In genomic region chr13:73973156-73973555, GRCh38 we compare ENCODE assay signal across 23 cellular contexts.
DNase-seq lines count a peak whose midpoint lies in the region; ATAC-seq, FAIRE-seq and TF ChIP-seq lines count a peak whose summit lies in the region.
"Had no signal": no experiment of that assay in that cellular context is flagged by ENCODE, and none has a peak within 500 bp of the region (broad histone marks: within the 10 kb centered on the region; RNA-seq: fewer than 3 reads in every experiment).

No MANE protein-coding gene starts in this region.

- no peaks in the 10 kb centered on the region for H3K36me3 ChIP-seq in CD8-positive, alpha-beta T cell (ENCODE audit: insufficient read depth, low read length)
- H3K36me3 ChIP-seq in SU-DHL-6 (ENCODE audit: low read length), result 0 out of 2 replicates have a peak, but pooled peaks cover 3% of the 10 kb centered on the region
- H3K36me3 ChIP-seq in naive thymus-derived CD4-positive, alpha-beta T cell (ENCODE audit: control insufficient read depth in 2 of 3, insufficient read depth in 3 of 3, low read length in 3 of 3), result no peaks in the 10 kb centered on the region

- intact Hi-C loops in CD8-positive, alpha-beta T cell (cut with DNase I, micrococcal nuclease), result no loop called here
- intact Hi-C loops in naive thymus-derived CD4-positive, alpha-beta T cell (cut with micrococcal nuclease), result no loop called here
- intact Hi-C loops in Calu3 (cut with micrococcal nuclease; ENCODE audit: unreplicated experiment), result no loop called here
- intact Hi-C loops in CD4-positive, alpha-beta T cell (cut with DNase I, micrococcal nuclease), result no loop called here

- no peaks in the 10 kb centered on the region for H3K9me2 ChIP-seq in SU-DHL-6 (replicated peaks; ENCODE audit: insufficient read depth, low read length)

- no TSS peak for BruUV-seq in Calu3 (replicated peaks; lab: Mats Ljungman, UMichigan)

- H3F3A ChIP-seq in SU-DHL-6 (ENCODE audit: insufficient read depth), result peaks cover 46% of the 10 kb centered on the region

- peaks cover 30% of the 10 kb centered on the region; the same call in 1 of the 2 replicates for H3K79me2 ChIP-seq in SU-DHL-6 (ENCODE audit: insufficient read depth, low read length)

- H3K27ac Mint-ChIP-seq in CD8-positive, alpha-beta T cell, result peak overlapping the region; percentile 15
- peak overlapping the region in 4 of 9 donors; percentile 13 to 64 (median 28) for H3K27ac Mint-ChIP-seq in naive thymus-derived CD4-positive, alpha-beta T cell
- no peak overlapping the region for H3K27ac Mint-ChIP-seq in Calu3 (ENCODE audit: unreplicated experiment)
- no peak overlapping the region for H3K27ac Mint-ChIP-seq in CD4-positive, alpha-beta T cell

- FAIRE-seq in GM12892 (lab: Jason Lieb, UNC), result peak; percentile 54
- FAIRE-seq: GM12891, GM18507 had no signal

- no peak overlapping the region for H3K27ac ChIP-seq in CD8-positive, alpha-beta T cell (ENCODE audit: low read depth, low read length)
- H3K27ac ChIP-seq in SU-DHL-6 (ENCODE audit: low read depth, low read length), result peak overlapping the region; percentile 96
- H3K27ac ChIP-seq in naive thymus-derived CD4-positive, alpha-beta T cell (ENCODE audit: low read depth, low read length), result no peak overlapping the region
- H3K27ac ChIP-seq in CD4-positive, alpha-beta T cell (ENCODE audit: low read depth, low read length), result no peak overlapping the region
- H3K27ac ChIP-seq: SK-N-MC had no signal

- POLR2A ChIA-PET in CD8-positive, alpha-beta T cell (lab: Charles Lee), result interaction anchor here (0.6 kb wide), 1 partner anchor 313 kb away, joined by 3 read pairs; no protein-coding TSS in a partner anchor
- POLR2A ChIA-PET in naive thymus-derived CD4-positive, alpha-beta T cell (lab: Charles Lee), result no interaction called here
- POLR2A ChIA-PET in CD4-positive, alpha-beta T cell (lab: Charles Lee), result interaction anchor here (1.6 kb wide), 1 partner anchor 13 kb away, joined by 5 read pairs; no protein-coding TSS in a partner anchor

- H3K27me3 ChIP-seq in CD8-positive, alpha-beta T cell (ENCODE audit: insufficient read depth, low read length), result no peaks in the 10 kb centered on the region
- H3K27me3 ChIP-seq in SU-DHL-6 (ENCODE audit: low read length), result no peaks in the 10 kb centered on the region
- H3K27me3 ChIP-seq in naive thymus-derived CD4-positive, alpha-beta T cell (ENCODE audit: control insufficient read depth in 2 of 2, insufficient read depth in 2 of 2, low read length in 2 of 2), result no peaks in the 10 kb centered on the region
- H3K27me3 ChIP-seq in CD4-positive, alpha-beta T cell (ENCODE audit: control insufficient read depth, insufficient read depth, low read length), result no peaks in the 10 kb centered on the region

- H3K9me3 ChIP-seq in CD8-positive, alpha-beta T cell (ENCODE audit: low read length), result no peaks in the 10 kb centered on the region
- no peaks in the 10 kb centered on the region for H3K9me3 ChIP-seq in SU-DHL-6 (ENCODE audit: insufficient read depth, low read length)
- H3K9me3 ChIP-seq in naive thymus-derived CD4-positive, alpha-beta T cell (ENCODE audit: control insufficient read depth in 2 of 3, low read length in 3 of 3), result no peaks in the 10 kb centered on the region
- no peaks in the 10 kb centered on the region for H3K9me3 ChIP-seq in CD4-positive, alpha-beta T cell (ENCODE audit: control insufficient read depth, low read length)

- no peak for TF ChIP-seq CTCF in CD8-positive, alpha-beta T cell (IDR thresholded peaks at IDR 0.05)
- no peak for TF ChIP-seq CTCF in SU-DHL-6 (IDR thresholded peaks at IDR 0.05; ENCODE audit: insufficient read depth, low read length, poor library complexity, severe bottlenecking)
- no peak for TF ChIP-seq CTCF in Calu3 (IDR thresholded peaks at IDR 0.05; ENCODE audit: unreplicated experiment)
- TF ChIP-seq CTCF in CD4-positive, alpha-beta T cell (IDR thresholded peaks at IDR 0.05), result no peak

- H3K4me1 Mint-ChIP-seq in CD8-positive, alpha-beta T cell (ENCODE audit: low read depth), result peaks cover 73% of the 10 kb centered on the region
- H3K4me1 Mint-ChIP-seq in naive thymus-derived CD4-positive, alpha-beta T cell, result peaks cover 13 to 90% (median 79%) of the 10 kb centered on the region in 7 donors
- H3K4me1 Mint-ChIP-seq in Calu3 (ENCODE audit: low read depth, unreplicated experiment), result no peaks in the 10 kb centered on the region
- peaks cover 83% of the 10 kb centered on the region for H3K4me1 Mint-ChIP-seq in CD4-positive, alpha-beta T cell (ENCODE audit: low read depth)

- CTCF ChIA-PET in CD8-positive, alpha-beta T cell (lab: Charles Lee), result no interaction called here
- CTCF ChIA-PET in naive thymus-derived CD4-positive, alpha-beta T cell (lab: Charles Lee), result no interaction called here
- CTCF ChIA-PET in Calu3 (lab: Charles Lee), result no interaction called here
- CTCF ChIA-PET in CD4-positive, alpha-beta T cell (lab: Charles Lee), result interaction anchor here (1.2 kb wide), 1 partner anchor 11 kb away, joined by 3 read pairs; no protein-coding TSS in a partner anchor

- no peak overlapping the region for H3K4me3 ChIP-seq in CD8-positive, alpha-beta T cell (ENCODE audit: low read depth, low read length)
- peak overlapping the region; percentile 37 for H3K4me3 ChIP-seq in SU-DHL-6 (ENCODE audit: insufficient read depth, low read length, poor library complexity, severe bottlenecking)
- no peak overlapping the region for H3K4me3 ChIP-seq in naive thymus-derived CD4-positive, alpha-beta T cell (ENCODE audit: low read length)
- H3K4me3 ChIP-seq: SK-N-MC had no signal

- H3K4me3 Mint-ChIP-seq in CD8-positive, alpha-beta T cell, result no peak overlapping the region
- peak overlapping the region in 4 of 10 donors; percentile 7 to 53 (median 26) for H3K4me3 Mint-ChIP-seq in naive thymus-derived CD4-positive, alpha-beta T cell
- H3K4me3 Mint-ChIP-seq in Calu3 (ENCODE audit: low read depth, unreplicated experiment), result no peak overlapping the region
- H3K4me3 Mint-ChIP-seq in CD4-positive, alpha-beta T cell, result no peak overlapping the region

- no peak for ATAC-seq in CD8-positive, alpha-beta T cell
- ATAC-seq in naive thymus-derived CD4-positive, alpha-beta T cell, result peak; percentile 40
- ATAC-seq in CD4-positive, alpha-beta T cell (ENCODE audit: poor library complexity), result no peak

- peaks cover 6% of the 10 kb centered on the region for H3K9me3 Mint-ChIP-seq in CD8-positive, alpha-beta T cell
- peaks cover 0 to 13% (median 7%) of the 10 kb centered on the region in 11 donors for H3K9me3 Mint-ChIP-seq in naive thymus-derived CD4-positive, alpha-beta T cell
- H3K9me3 Mint-ChIP-seq in Calu3 (ENCODE audit: low read depth, unreplicated experiment), result peaks cover 3% of the 10 kb centered on the region
- peaks cover 7% of the 10 kb centered on the region for H3K9me3 Mint-ChIP-seq in CD4-positive, alpha-beta T cell

- peaks cover 37% of the 10 kb centered on the region for H3K36me3 Mint-ChIP-seq in CD8-positive, alpha-beta T cell
- peaks cover 6 to 48% (median 32%) of the 10 kb centered on the region in 5 donors for H3K36me3 Mint-ChIP-seq in naive thymus-derived CD4-positive, alpha-beta T cell
- no peaks in the 10 kb centered on the region for H3K36me3 Mint-ChIP-seq in Calu3 (ENCODE audit: insufficient read depth, unreplicated experiment)
- H3K36me3 Mint-ChIP-seq in CD4-positive, alpha-beta T cell (ENCODE audit: low read depth), result peaks cover 37% of the 10 kb centered on the region

- no peaks in the 10 kb centered on the region for H4K20me1 ChIP-seq in SU-DHL-6 (ENCODE audit: low read depth, low read length)

- DNase-seq in CD8-positive, alpha-beta T cell, result no peak
- no peak for DNase-seq in GM12892 (ENCODE audit: insufficient read length)
- no peak for DNase-seq in naive thymus-derived CD4-positive, alpha-beta T cell
- DNase-seq in hepatic stellate cell (ENCODE audit: low spot score), result no peak
- no peak for DNase-seq in Calu3
- DNase-seq in NCI-H2196 (lab: John Stamatoyannopoulos, UW; ENCODE audit: unreplicated experiment), result no peak
- no peak for DNase-seq in CD4-positive, alpha-beta T cell
- DNase-seq: C1 segment of cervical spinal cord, COR-L47, DMS153, EL, KBM-7, NCI-H1048, NCI-H1436 treated with DMSO at 0.1 percent for 48 hours, NCI-H2029, NCI-H2171 treated with DMSO at 0.1 percent for 48 hours, NCI-H510A, NCI-H748 treated with DMSO at 0.1 percent for 48 hours, SHP77 had no signal

- peaks cover 21% of the 10 kb centered on the region for H3K4me1 ChIP-seq in CD8-positive, alpha-beta T cell (ENCODE audit: insufficient read depth, low read length)
- H3K4me1 ChIP-seq in naive thymus-derived CD4-positive, alpha-beta T cell (ENCODE audit: control insufficient read depth in 2 of 2, insufficient read depth in 2 of 2, low read length in 2 of 2), result peaks cover 15 to 17% of the 10 kb centered on the region in 2 donors

- no peaks in the 10 kb centered on the region for H3K27me3 Mint-ChIP-seq in CD8-positive, alpha-beta T cell (ENCODE audit: low read depth)
- no peaks in the 10 kb centered on the region for H3K27me3 Mint-ChIP-seq in naive thymus-derived CD4-positive, alpha-beta T cell
- H3K27me3 Mint-ChIP-seq in Calu3 (ENCODE audit: unreplicated experiment), result no peaks in the 10 kb centered on the region
- no peaks in the 10 kb centered on the region for H3K27me3 Mint-ChIP-seq in CD4-positive, alpha-beta T cell

- peak overlapping the region; percentile 73 for H3K4me2 ChIP-seq in SU-DHL-6 (ENCODE audit: low read depth, low read length, poor library complexity, severe bottlenecking)

- peak overlapping the region; percentile 55 for H2AFZ ChIP-seq in SU-DHL-6 (ENCODE audit: low read depth, low read length, severe bottlenecking)

- peak overlapping the region; percentile 51 for H3K9ac ChIP-seq in SU-DHL-6 (ENCODE audit: low read length)

- TF ChIP-seq POLR2A in GM12892 (IDR thresholded peaks at IDR 0.05; ENCODE audit: low read depth, low read length), result no peak
